Comparison of ENCODE assay signal across 8 cellular contexts in the genomic region with DNA sequence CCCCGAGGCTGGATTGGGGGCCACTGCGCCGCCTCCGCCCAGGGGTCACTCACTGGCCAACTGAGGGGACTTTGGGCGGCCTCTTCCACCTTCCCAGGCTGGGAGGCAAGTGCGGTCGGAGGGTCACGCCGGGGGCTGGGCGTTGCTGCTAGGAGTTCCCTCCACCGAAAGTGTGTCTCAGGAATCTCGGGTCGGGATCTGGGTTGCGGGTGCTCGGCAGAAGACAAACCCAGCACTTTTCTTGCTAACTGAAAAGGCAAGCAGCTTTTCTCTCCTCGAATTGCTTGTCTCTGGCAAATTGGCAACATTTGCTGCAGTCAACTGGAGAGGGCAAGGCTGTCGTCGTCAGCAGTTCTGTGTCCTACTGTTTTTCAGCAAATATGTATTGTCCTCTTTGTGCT. TPM values are rescaled to one million over a fixed set of nuclear protein-coding genes. Genes with fewer than 3 reads are reported as not detected.
A peak's percentile ranks its signal among the peaks of the same experiment; 100 is the strongest.
DNase-seq lines count a peak whose midpoint lies in the region; ATAC-seq and TF ChIP-seq lines count a peak whose summit lies in the region.

No MANE protein-coding gene starts in this region.

- intact Hi-C loops in PC-3 (cut with micrococcal nuclease) (loop anchor here (5.0 kb wide), 1 partner anchor 89 kb away; no protein-coding TSS in a partner anchor), aorta (cut with DNase I) (loop anchor here (5.0 to 10.0 kb wide), 3 partner anchors 64 to 92 kb away; partner anchors contain the start of gene BLOC1S6 (in 1 of the 2))

- H3K9me2 ChIP-seq in PC-3 (replicated peaks; ENCODE audit: low read length) = no peaks in the 10 kb centered on the region

- no peak overlapping the region for H3K27ac ChIP-seq in PC-3 (ENCODE audit: low read length)
- H3K27ac ChIP-seq in mucosa of rectum (ENCODE audit: low read depth in 2 of 2, low read length in 2 of 2) = peak overlapping the region; percentile 82 to 88
- H3K27ac ChIP-seq in aorta (ENCODE audit: low read depth in 1 of 2, low read length in 2 of 2) = peak overlapping the region in 1 of 2 donors; percentile 43

- H4K20me1 ChIP-seq in PC-3 (ENCODE audit: low read length) = no peaks in the 10 kb centered on the region

- H3K4me1 ChIP-seq in PC-3 (ENCODE audit: insufficient read depth, low read length) = no peaks in the 10 kb centered on the region
- H3K4me1 ChIP-seq in mucosa of rectum (ENCODE audit: control insufficient read depth in 2 of 2, insufficient read depth in 2 of 2, low read length in 2 of 2) = peaks cover 11 to 16% of the 10 kb centered on the region in 2 donors
- peaks cover 0 to 2% of the 10 kb centered on the region in 2 donors for H3K4me1 ChIP-seq in aorta (ENCODE audit: control insufficient read depth in 1 of 2, insufficient read depth in 2 of 2, low read length in 2 of 2)

- no peak overlapping the region for H3K9ac ChIP-seq in PC-3 (ENCODE audit: low read length)
- H3K9ac ChIP-seq in mucosa of rectum (ENCODE audit: low read depth in 1 of 2, low read length in 2 of 2) = peak overlapping the region; percentile 69 to 94

- BruUV-seq in PC-3 (replicated peaks; lab: Mats Ljungman, UMichigan) = no TSS peak

- POLR2A ChIA-PET in PC-3 (lab: Charles Lee; ENCODE audit: unreplicated experiment) = no interaction called here

- H3K36me3 ChIP-seq in PC-3 (ENCODE audit: low read depth, low read length) = no peaks in the 10 kb centered on the region
- peaks cover 2 to 5% of the 10 kb centered on the region in 2 donors for H3K36me3 ChIP-seq in mucosa of rectum (ENCODE audit: control insufficient read depth in 2 of 2, insufficient read depth in 2 of 2, low read length in 2 of 2)
- H3K36me3 ChIP-seq in aorta (ENCODE audit: control insufficient read depth in 1 of 2, insufficient read depth in 2 of 2, low read length in 1 of 2) = no peaks in the 10 kb centered on the region

- WGBS in aorta, 2 donors = 1% methylated on average over 18 of the region's 18 CpGs

- peak overlapping the region; percentile 74 for H2AFZ ChIP-seq in PC-3 (ENCODE audit: low read length)

- peak; percentile 65 for DNase-seq in NCI-H748 (lab: John Stamatoyannopoulos, UW; ENCODE audit: unreplicated experiment)
- no peak for DNase-seq in NCI-H748 treated with DMSO at 0.1 percent for 48 hours (lab: John Stamatoyannopoulos, UW)
- DNase-seq in PC-3 = peak; percentile 9
- DNase-seq in effector CD4-positive, alpha-beta T cell = peak; percentile 3
- peak in 1 of 2 donors; percentile 71 for DNase-seq in aorta
- DNase-seq in DMS153 treated with DMSO at 0.1 percent for 48 hours (lab: John Stamatoyannopoulos, UW; ENCODE audit: unreplicated experiment) = no peak

- H3K9me3 ChIP-seq in PC-3 (ENCODE audit: low read length) (no peaks in the 10 kb centered on the region), mucosa of rectum (ENCODE audit: control insufficient read depth in 2 of 2, low read length in 2 of 2) (no peaks in the 10 kb centered on the region), aorta (ENCODE audit: control insufficient read depth, low read length) (no peaks in the 10 kb centered on the region)

- ATAC-seq in PC-3 (peak; percentile 44), aorta (ENCODE audit: low FRiP score) (no peak), HG02885 (IDR thresholded peaks at IDR 0.05; ENCODE audit: poor library complexity, unreplicated experiment) (no peak)

- CTCF ChIA-PET in PC-3 (lab: Charles Lee) = no interaction called here

- H3F3A ChIP-seq in PC-3 (ENCODE audit: low read length, unreplicated experiment) = no peaks in the 10 kb centered on the region

- peak overlapping the region; percentile 77 for H3K4me3 ChIP-seq in PC-3 (ENCODE audit: low read length)
- H3K4me3 ChIP-seq in mucosa of rectum (ENCODE audit: low read length in 2 of 2) = peak overlapping the region; percentile 81 to 87
- H3K4me3 ChIP-seq in aorta (ENCODE audit: low read length in 2 of 2) = peak overlapping the region; percentile 76 to 95

- H3K79me2 ChIP-seq in PC-3 (ENCODE audit: low read length) = no peaks in the 10 kb centered on the region

- TF ChIP-seq CTCF in PC-3 (conservative IDR thresholded peaks at IDR 0.05; ENCODE audit: low read depth, low read length) = no peak

- no peaks in the 10 kb centered on the region for H3K27me3 ChIP-seq in PC-3 (ENCODE audit: low read length)
- H3K27me3 ChIP-seq in mucosa of rectum (ENCODE audit: control insufficient read depth in 2 of 2, insufficient read depth in 2 of 2, low read length in 2 of 2) = no peaks in the 10 kb centered on the region
- no peaks in the 10 kb centered on the region for H3K27me3 ChIP-seq in aorta (ENCODE audit: control insufficient read depth in 1 of 2, insufficient read depth in 2 of 2, low read length in 1 of 2)

- H3K4me2 ChIP-seq in PC-3 (ENCODE audit: low read length) = peak overlapping the region; percentile 75

RNA-seq across cellular contexts. Expression of gene SLC30A4, which starts 0.4 kb away (rescaled TPM):
- total RNA-seq in PC-3 (2014; rRNA removed) (1.3 and 1.4 TPM in 2 replicates), aorta (10 to 100 TPM in 1 of 2 donors, 1 to 10 TPM in 1; 8.2 to 10.2 TPM)
- polyA plus RNA-seq in aorta = 1 to 10 TPM; 3.7 to 6.3 TPM

Comparison
In these comparisons a context has a peak if more than half of its experiments do, and no peak if none do; other contexts are left out.
1. DNase-seq: peak in NCI-H748 (single experiment), PC-3 (single experiment) and effector CD4-positive, alpha-beta T cell (single experiment); none in NCI-H748 treated with DMSO at 0.1 percent for 48 hours (single experiment) and DMS153 treated with DMSO at 0.1 percent for 48 hours (single experiment).
2. Peak in every context shown above with its lines, with median percentiles within 50 percentile points of each other: H3K4me3 ChIP-seq.